Comparison of ENCODE assay signal across 8 cellular contexts in the genomic region with DNA sequence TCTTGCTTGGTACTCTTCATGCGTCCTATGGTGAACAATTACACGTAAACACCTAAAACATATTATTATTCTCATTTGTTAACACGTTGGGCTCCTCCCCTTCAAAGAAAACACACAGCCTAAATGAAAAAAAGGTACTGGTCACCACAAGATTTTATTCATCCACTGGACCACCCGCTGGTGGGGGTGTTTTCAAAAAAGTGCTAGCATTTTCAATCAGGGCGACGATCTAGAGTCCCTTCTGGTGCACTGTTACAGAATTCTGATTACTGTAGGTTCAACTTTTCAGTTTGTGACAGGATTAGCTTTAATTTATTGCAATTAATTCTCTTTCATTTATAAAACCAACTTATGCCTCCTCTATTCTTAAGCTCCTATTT. TPM values are rescaled to one million over a fixed set of nuclear protein-coding genes. Genes with fewer than 3 reads are reported as not detected.
DNase-seq lines count a peak whose midpoint lies in the region; ATAC-seq and TF ChIP-seq lines count a peak whose summit lies in the region.

No MANE protein-coding gene starts in this region.

- no peaks in the 10 kb centered on the region for H3K9me3 ChIP-seq in CD8-positive, alpha-beta memory T cell (ENCODE audit: low read length)
- H3K9me3 ChIP-seq in Loucy (ENCODE audit: insufficient read depth, low read depth, low read length) (no peaks in the 10 kb centered on the region), mesenchymal stem cell (ENCODE audit: control insufficient read depth, low read length) (no peaks in the 10 kb centered on the region), uterus (no peaks in the 10 kb centered on the region)

- peak overlapping the region; percentile 89 for H3K4me3 ChIP-seq in CD8-positive, alpha-beta memory T cell (ENCODE audit: low read length)
- H3K4me3 ChIP-seq in Loucy (ENCODE audit: low read length, poor library complexity, severe bottlenecking) (peak overlapping the region; percentile 96), mesenchymal stem cell (ENCODE audit: insufficient read depth in 1 of 2, low read depth in 1 of 2, low read length in 2 of 2) (peak overlapping the region; percentile 93 to 97), uterus (peak overlapping the region; percentile 71 to 78)

- peaks cover 3% of the 10 kb centered on the region for H4K20me1 ChIP-seq in Loucy (ENCODE audit: insufficient read depth, low read length, poor library complexity, severe bottlenecking)

- H3F3A ChIP-seq in Loucy (ENCODE audit: low read depth), result no peaks in the 10 kb centered on the region

- no peak overlapping the region for H2BK120ac ChIP-seq in mesenchymal stem cell (ENCODE audit: low read depth, low read length)

- intact Hi-C loops in MCF 10A (cut with micrococcal nuclease) (loop anchor here (2.0 kb wide), 1 partner anchor 138 kb away; no protein-coding TSS in a partner anchor), uterus (cut with DNase I; ENCODE audit: low total_unique reads) (no loop called here)

- peaks cover 4% of the 10 kb centered on the region for H3K79me1 ChIP-seq in mesenchymal stem cell (replicated peaks; ENCODE audit: low read length, poor library complexity, severe bottlenecking)

- DNase-seq in CD8-positive, alpha-beta memory T cell, result no peak
- DNase-seq in MCF 10A (ENCODE audit: unreplicated experiment), result no peak
- DNase-seq in mesenchymal stem cell, result no peak
- no peak for DNase-seq in uterus
- DNase-seq in activated gamma-delta T cell treated with Interleukin-2 at 50 U/mL for 16 hours, result no peak

- H2AFZ ChIP-seq in Loucy (ENCODE audit: low read length) (peak overlapping the region; percentile 50; the same call in 1 of the 2 replicates), mesenchymal stem cell (ENCODE audit: low read depth, low read length) (peak overlapping the region; percentile 91)

- no peak overlapping the region for H3K14ac ChIP-seq in mesenchymal stem cell (ENCODE audit: low read length in 2 of 2)

- H3K4me1 ChIP-seq in CD8-positive, alpha-beta memory T cell (ENCODE audit: insufficient read depth, low read length), result peaks cover 17% of the 10 kb centered on the region
- H3K4me1 ChIP-seq in Loucy (ENCODE audit: insufficient read depth, low read length, poor library complexity, severe bottlenecking) (peaks cover 13% of the 10 kb centered on the region), mesenchymal stem cell (ENCODE audit: control insufficient read depth, insufficient read depth, low read depth, low read length) (peaks cover 6% of the 10 kb centered on the region), uterus (peaks cover 0 to 11% of the 10 kb centered on the region in 2 donors)

- peak overlapping the region; percentile 89 for H4K91ac ChIP-seq in mesenchymal stem cell (ENCODE audit: low read length)

- no peaks in the 10 kb centered on the region for H3K27me3 ChIP-seq in CD8-positive, alpha-beta memory T cell (ENCODE audit: insufficient read depth, low read length, poor library complexity, severe bottlenecking)
- H3K27me3 ChIP-seq in Loucy (ENCODE audit: insufficient read depth, low read length, poor library complexity, severe bottlenecking) (no peaks in the 10 kb centered on the region), mesenchymal stem cell (ENCODE audit: control insufficient read depth in 1 of 2, insufficient read depth in 1 of 2, low read length in 2 of 2) (no peaks in the 10 kb centered on the region), uterus (no peaks in the 10 kb centered on the region)

- peak overlapping the region; percentile 96 for H3K9ac ChIP-seq in Loucy (ENCODE audit: low read depth, low read length, poor library complexity, severe bottlenecking)
- H3K9ac ChIP-seq in mesenchymal stem cell (ENCODE audit: low read length), result peak overlapping the region; percentile 98

- peak; percentile 16 for ATAC-seq in GM21528 (IDR thresholded peaks at IDR 0.05; ENCODE audit: low FRiP score, unreplicated experiment)
- ATAC-seq in GM19324 (IDR thresholded peaks at IDR 0.05; ENCODE audit: low FRiP score, unreplicated experiment), result no peak

- H4K8ac ChIP-seq in mesenchymal stem cell (ENCODE audit: low read length), result peak overlapping the region; percentile 93

- H2BK5ac ChIP-seq in mesenchymal stem cell (ENCODE audit: low read depth, low read length, poor library complexity, severe bottlenecking), result no peak overlapping the region

- H3K27me3 Mint-ChIP-seq in CD8-positive, alpha-beta memory T cell, result peaks cover 0 to 4% of the 10 kb centered on the region in 2 donors
- no peaks in the 10 kb centered on the region for H3K27me3 Mint-ChIP-seq in MCF 10A (ENCODE audit: insufficient read depth, unreplicated experiment)

- POLR2A ChIA-PET in CD8-positive, alpha-beta memory T cell (lab: Charles Lee), result interaction anchor here (0.7 to 1.7 kb wide), 5 partner anchors 10 to 222 kb away, joined by 3 to 12 read pairs (median 5); no protein-coding TSS in a partner anchor
- POLR2A ChIA-PET in MCF 10A (lab: Yijun Ruan, JAX), result interaction anchor here (0.6 to 2.3 kb wide), 13 partner anchors 10 to 559 kb away, joined by 3 to 27 read pairs (median 6); a partner anchor contains a TSS

- H3K36me3 ChIP-seq in CD8-positive, alpha-beta memory T cell (ENCODE audit: insufficient read depth, low read length), result peaks cover 5% of the 10 kb centered on the region
- 0 out of 2 replicates have a peak, but pooled peaks cover 6% of the 10 kb centered on the region for H3K36me3 ChIP-seq in Loucy (ENCODE audit: insufficient read depth, low read length)
- H3K36me3 ChIP-seq in mesenchymal stem cell (ENCODE audit: control insufficient read depth in 1 of 2, insufficient read depth in 2 of 2, low read depth in 1 of 2, low read length in 2 of 2), result peaks cover 0 to 29% of the 10 kb centered on the region in 2 experiments
- H3K36me3 ChIP-seq in uterus, result no peaks in the 10 kb centered on the region

- peak overlapping the region; percentile 64 for H2AK5ac ChIP-seq in mesenchymal stem cell (ENCODE audit: low read length, severe bottlenecking)

- WGBS in mesenchymal stem cell, result 0% methylated on average over 6 of the region's 6 CpGs

- no peak overlapping the region for H3K23ac ChIP-seq in mesenchymal stem cell (ENCODE audit: low read length in 2 of 2)

- peak overlapping the region; percentile 97 for H3K27ac ChIP-seq in CD8-positive, alpha-beta memory T cell (ENCODE audit: low read depth, low read length)
- H3K27ac ChIP-seq in mesenchymal stem cell (ENCODE audit: low read length, poor library complexity, severe bottlenecking) (peak overlapping the region; percentile 82), uterus (peak overlapping the region; percentile 89 to 94)

- H3K4me3 Mint-ChIP-seq in CD8-positive, alpha-beta memory T cell, result peak overlapping the region; percentile 95 to 100 (median 99)
- peak overlapping the region; percentile 99 for H3K4me3 Mint-ChIP-seq in MCF 10A (ENCODE audit: unreplicated experiment)

- no peak overlapping the region for H2BK12ac ChIP-seq in mesenchymal stem cell (ENCODE audit: low read length in 2 of 2)

- H3K18ac ChIP-seq in mesenchymal stem cell (ENCODE audit: low read depth in 1 of 2, low read length in 2 of 2), result peak overlapping the region; percentile 87 to 93

- TSS peak; percentile 77 for BruUV-seq in MCF 10A (replicated peaks; lab: Mats Ljungman, UMichigan)

- H3K79me2 ChIP-seq in Loucy (ENCODE audit: insufficient read depth, low read length), result peaks cover 44% of the 10 kb centered on the region

- TF ChIP-seq CTCF in Loucy (conservative IDR thresholded peaks at IDR 0.05; ENCODE audit: low read length) (no peak), MCF 10A (IDR thresholded peaks at IDR 0.05; ENCODE audit: unreplicated experiment) (no peak), uterus (IDR thresholded peaks at IDR 0.05) (no peak)

- H3K9me3 Mint-ChIP-seq in CD8-positive, alpha-beta memory T cell, result no peaks in the 10 kb centered on the region
- H3K9me3 Mint-ChIP-seq in MCF 10A (ENCODE audit: unreplicated experiment), result no peaks in the 10 kb centered on the region

- peaks cover 0 to 39% (median 15%) of the 10 kb centered on the region in 3 donors for H3K36me3 Mint-ChIP-seq in CD8-positive, alpha-beta memory T cell
- peaks cover 39% of the 10 kb centered on the region for H3K36me3 Mint-ChIP-seq in MCF 10A (ENCODE audit: insufficient read depth, unreplicated experiment)

- H3K4me1 Mint-ChIP-seq in CD8-positive, alpha-beta memory T cell, result peaks cover 28 to 56% (median 53%) of the 10 kb centered on the region in 3 donors
- H3K4me1 Mint-ChIP-seq in MCF 10A (ENCODE audit: insufficient read depth, unreplicated experiment), result peaks cover 21% of the 10 kb centered on the region

- no peak for TF ChIP-seq POLR2A in uterus (IDR thresholded peaks at IDR 0.05)

- no peak overlapping the region for H2BK15ac ChIP-seq in mesenchymal stem cell (ENCODE audit: low read depth, poor library complexity, severe bottlenecking)

- peak overlapping the region; percentile 98 to 100 (median 99) for H3K27ac Mint-ChIP-seq in CD8-positive, alpha-beta memory T cell
- H3K27ac Mint-ChIP-seq in MCF 10A (ENCODE audit: low read depth, unreplicated experiment), result peak overlapping the region; percentile 100

- H3K4me2 ChIP-seq in Loucy (ENCODE audit: low read depth, low read length, poor library complexity, severe bottlenecking) (peak overlapping the region; percentile 89), mesenchymal stem cell (ENCODE audit: low read length, poor library complexity, severe bottlenecking) (peak overlapping the region; percentile 88)

- H3K9me2 ChIP-seq in Loucy (replicated peaks; ENCODE audit: low read depth, low read length), result no peaks in the 10 kb centered on the region

- peak overlapping the region; percentile 96 to 97 for H3K4ac ChIP-seq in mesenchymal stem cell (ENCODE audit: low read depth in 1 of 2, low read length in 2 of 2)

- CTCF ChIA-PET in CD8-positive, alpha-beta memory T cell (lab: Charles Lee), result interaction anchor here (0.6 to 2.1 kb wide), 3 partner anchors 13 to 291 kb away, joined by 3 to 5 read pairs (median 5); no protein-coding TSS in a partner anchor
- CTCF ChIA-PET in MCF 10A (lab: Yijun Ruan, JAX), result no interaction called here

RNA-seq across cellular contexts. Expression of a gene that starts 0.5 kb away (rescaled TPM):
- 100 to 1,000 TPM; 130 to 138 TPM for total RNA-seq in CD8-positive, alpha-beta memory T cell
- 59.0 TPM for polyA plus RNA-seq in CD8-positive, alpha-beta memory T cell
- total RNA-seq in MCF 10A (2022), result 36.8 and 44.5 TPM in 2 replicates
- polyA plus RNA-seq in mesenchymal stem cell (2013, experiment 1 of 2), result 22.2 TPM
- 27.1 TPM for polyA plus RNA-seq in mesenchymal stem cell (2013, experiment 2 of 2)
- total RNA-seq in uterus, result 10 to 100 TPM; 21.0 to 55.3 (median 24.1) TPM
